In genomic region chr2:45836740-45837139, GRCh38 we compare ENCODE assay signal across 14 cellular contexts.
DNase-seq lines count a peak whose midpoint lies in the region; ATAC-seq and TF ChIP-seq lines count a peak whose summit lies in the region.
"Had no signal": no experiment of that assay in that cellular context is flagged by ENCODE, and none has a peak within 500 bp of the region (broad histone marks: within the 10 kb centered on the region; RNA-seq: fewer than 3 reads in every experiment).

No MANE protein-coding gene starts in this region.

- no peaks in the 10 kb centered on the region for H3K36me3 ChIP-seq in BLaER1
- H3K36me3 ChIP-seq: colonic mucosa had no signal

- no peaks in the 10 kb centered on the region for H3K27me3 ChIP-seq in BLaER1
- H3K27me3 ChIP-seq: colonic mucosa had no signal

- POLR2A ChIA-PET in naive thymus-derived CD8-positive, alpha-beta T cell (lab: Charles Lee), result no interaction called here

- peak overlapping the region in 1 of 10 donors; percentile 61 for H3K4me3 Mint-ChIP-seq in naive thymus-derived CD8-positive, alpha-beta T cell

- no peaks in the 10 kb centered on the region for H3K9me3 Mint-ChIP-seq in naive thymus-derived CD8-positive, alpha-beta T cell

- no peak for DNase-seq in NCI-H526 treated with DMSO at 0.1 percent for 48 hours (lab: John Stamatoyannopoulos, UW)
- no peak for DNase-seq in naive thymus-derived CD8-positive, alpha-beta T cell
- DNase-seq in KBM-7, result no peak
- DNase-seq: colonic mucosa, DND-41, HCEC 1CT, midbrain had no signal

- in situ Hi-C loops in KBM-7 (cut with MboI; ENCODE audit: low pct_unique_long_range_greater_than_20kb, low sequenced_read_pairs), result no loop called here

- peak overlapping the region in 2 of 10 donors; percentile 53 to 57 for H3K27ac Mint-ChIP-seq in naive thymus-derived CD8-positive, alpha-beta T cell
- H3K27ac Mint-ChIP-seq: progenitor cell of endocrine pancreas had no signal

- peaks cover 13% of the 10 kb centered on the region; the same call in 1 of the 2 replicates for H4K20me1 ChIP-seq in BLaER1

- H3K4me1 ChIP-seq in BLaER1, result peaks cover 99% of the 10 kb centered on the region
- H3K4me1 ChIP-seq: colonic mucosa had no signal

- H3K36me3 Mint-ChIP-seq in naive thymus-derived CD8-positive, alpha-beta T cell, result no peaks in the 10 kb centered on the region

- H3K27ac ChIP-seq in BLaER1, result peak overlapping the region; percentile 75
- H3K27ac ChIP-seq: colonic mucosa, RWPE1 had no signal

- H3K4me3 ChIP-seq in BLaER1, result no peak overlapping the region
- H3K4me3 ChIP-seq: colonic mucosa had no signal

- ATAC-seq in GM19438 (IDR thresholded peaks at IDR 0.05; ENCODE audit: low read depth, unreplicated experiment), result peak; percentile 37
- peak; percentile 32 for ATAC-seq in HG02973 (IDR thresholded peaks at IDR 0.05; ENCODE audit: unreplicated experiment)
- no peak for ATAC-seq in naive thymus-derived CD8-positive, alpha-beta T cell
- no peak for ATAC-seq in GM18517 (IDR thresholded peaks at IDR 0.05; ENCODE audit: unreplicated experiment)

- peaks cover 6% of the 10 kb centered on the region; the same call in 1 of the 2 replicates for H3K9me3 ChIP-seq in BLaER1
- H3K9me3 ChIP-seq: colonic mucosa had no signal

- H3K4me1 Mint-ChIP-seq in naive thymus-derived CD8-positive, alpha-beta T cell, result peaks cover 3 to 81% (median 5%) of the 10 kb centered on the region in 4 donors

- H3K4me2 ChIP-seq in BLaER1, result peak overlapping the region; percentile 90

- peak overlapping the region; percentile 38; the same call in 1 of the 2 replicates for H3K9ac ChIP-seq in BLaER1

- H3K27me3 Mint-ChIP-seq in naive thymus-derived CD8-positive, alpha-beta T cell, result no peaks in the 10 kb centered on the region

- 0 out of 2 replicates have a peak, but pooled peaks have one; percentile 16 for TF ChIP-seq POLR2A in Raji (IDR thresholded peaks at IDR 0.05; ENCODE audit: insufficient read depth, low read depth, low read length)

Comparison
In these comparisons a context has a peak if more than half of its experiments do, and no peak if none do; other contexts are left out.
1. ATAC-seq: peak in GM19438 (single experiment) and HG02973 (single experiment); none in naive thymus-derived CD8-positive, alpha-beta T cell (0 of 2) and GM18517 (single experiment).